9 cellular contexts compared by ENCODE assay signal in genomic region chr14:50225974-50226297, GRCh38. TPM values are rescaled to one million over a fixed set of nuclear protein-coding genes. Genes with fewer than 3 reads are reported as not detected.
A peak's percentile ranks its signal among the peaks of the same experiment; 100 is the strongest.
DNase-seq lines count a peak whose midpoint lies in the region; ATAC-seq and TF ChIP-seq lines count a peak whose summit lies in the region.
"Had no signal": no experiment of that assay in that cellular context is flagged by ENCODE, and none has a peak within 500 bp of the region (broad histone marks: within the 10 kb centered on the region; RNA-seq: fewer than 3 reads in every experiment).

No MANE protein-coding gene starts in this region.

- peak overlapping the region; percentile 77 for H3K4me2 ChIP-seq in skeletal muscle satellite cell (ENCODE audit: low read length)

- H3K4me1 ChIP-seq in skeletal muscle satellite cell (ENCODE audit: control insufficient read depth, insufficient read depth, low read length): peaks cover 24% of the 10 kb centered on the region

- H3K4me3 ChIP-seq in epithelial cell of proximal tubule (ENCODE audit: low read depth, low read length) (peak overlapping the region; percentile 28), skeletal muscle satellite cell (ENCODE audit: low read length) (peak overlapping the region; percentile 26)

- H3K27me3 ChIP-seq in skeletal muscle satellite cell (ENCODE audit: control insufficient read depth, insufficient read depth, low read length): no peaks in the 10 kb centered on the region

- H3K9me3 ChIP-seq in skeletal muscle satellite cell (replicated peaks; ENCODE audit: low read length): no peaks in the 10 kb centered on the region

- H3K36me3 ChIP-seq in skeletal muscle satellite cell (ENCODE audit: insufficient read depth, low read length): no peaks in the 10 kb centered on the region

- H3K9ac ChIP-seq in skeletal muscle satellite cell (ENCODE audit: low read depth, low read length): peak overlapping the region; percentile 55

- ATAC-seq in GM21528 (IDR thresholded peaks at IDR 0.05; ENCODE audit: low FRiP score, unreplicated experiment): no peak

- no peak for TF ChIP-seq CTCF in epithelial cell of proximal tubule (conservative IDR thresholded peaks at IDR 0.05; ENCODE audit: low read depth, low read length)

- DNase-seq in DMS153 treated with DMSO at 0.1 percent for 48 hours (lab: John Stamatoyannopoulos, UW; ENCODE audit: unreplicated experiment): peak; percentile 6
- DNase-seq in DMS153 (lab: John Stamatoyannopoulos, UW): no peak
- DNase-seq in NOMO-1 treated with dmso at 0.1 percent for 144 hours (lab: John Stamatoyannopoulos, UW; ENCODE audit: unreplicated experiment): peak; percentile 22
- no peak for DNase-seq in epithelial cell of proximal tubule (ENCODE audit: low read depth)
- DNase-seq in NCI-H2171 (lab: John Stamatoyannopoulos, UW): no peak
- no peak for DNase-seq in middle frontal gyrus (ENCODE audit: extremely low spot score, low spot score)
- DNase-seq: activated naive CD8-positive, alpha-beta T cell treated with anti-CD3 and anti-CD28 coated beads for 36 hours had no signal

RNA-seq across cellular contexts. Expression of gene SOS2, which starts 5.4 kb away (rescaled TPM):
- total RNA-seq in epithelial cell of proximal tubule: 10.1 and 13.5 TPM in 2 replicates
- 13.9 and 14.6 TPM in 2 replicates for total RNA-seq in skeletal muscle satellite cell (2012; rRNA removed)

Comparison
In these comparisons a context has a peak if more than half of its experiments do, and no peak if none do; other contexts are left out.
1. DNase-seq: peak in DMS153 treated with DMSO at 0.1 percent for 48 hours (single experiment) and NOMO-1 treated with dmso at 0.1 percent for 144 hours (single experiment); none in DMS153 (single experiment), epithelial cell of proximal tubule (single experiment), NCI-H2171 (single experiment) and middle frontal gyrus (single experiment).